In the genomic region with DNA sequence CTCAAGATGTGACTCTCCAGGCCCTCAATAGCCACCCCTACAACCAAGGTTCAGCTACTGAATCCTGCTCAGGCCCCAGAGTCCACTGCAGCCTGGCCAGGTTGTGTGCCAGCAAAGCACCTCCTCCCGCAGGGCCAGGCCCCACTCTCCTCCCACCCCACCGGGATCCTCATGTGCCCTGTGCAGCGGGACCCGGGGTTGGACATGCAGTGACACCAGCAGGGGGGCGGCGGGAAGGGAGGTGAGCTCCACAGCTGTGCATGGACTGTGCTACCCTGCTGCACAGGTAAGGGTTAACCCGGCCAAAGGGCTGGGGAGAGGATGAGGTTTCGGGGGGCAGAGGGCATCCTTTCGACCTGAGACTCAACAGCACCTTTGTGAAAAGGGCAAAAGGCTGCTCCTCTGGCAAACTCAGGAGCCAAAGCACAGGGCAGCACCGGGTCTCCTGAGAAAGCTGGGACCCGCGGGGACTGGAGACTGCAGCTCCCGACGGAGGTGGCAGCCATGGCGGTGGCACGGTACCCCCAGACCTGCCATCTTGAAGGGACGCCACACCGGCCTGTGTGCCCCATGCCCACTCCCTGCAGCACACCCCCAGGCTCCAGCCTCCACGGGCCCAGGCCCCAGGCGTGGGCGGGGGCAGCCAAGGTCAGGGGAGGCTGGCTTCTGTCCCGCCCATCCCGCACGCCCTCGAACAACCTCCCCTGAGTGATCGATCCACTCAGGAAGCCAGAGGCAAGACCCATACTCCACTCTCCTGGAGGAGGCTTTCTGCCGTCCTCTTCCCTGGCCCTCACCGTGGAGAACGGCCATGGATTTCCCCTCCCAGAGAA, we compare ENCODE assay signal across 1 cellular context.
TF ChIP-seq lines count a peak whose summit lies in the region.

No MANE protein-coding gene starts in this region.

TF ChIP-seq in GM12891, 5 proteins besides CTCF, POLR2A, EP300 and RAD21:
- TF ChIP-seq POLR2AphosphoS5 (IDR thresholded peaks at IDR 0.05; ENCODE audit: low read depth, low read length) (no peak), POU2F2 (IDR thresholded peaks at IDR 0.05; ENCODE audit: low read depth, low read length) (no peak), PAX5 (IDR thresholded peaks at IDR 0.05; ENCODE audit: insufficient read depth, low read length, severe bottlenecking) (no peak), TAF1 (IDR thresholded peaks at IDR 0.05; ENCODE audit: low read depth, low read length) (no peak), SPI1 (IDR thresholded peaks at IDR 0.05; ENCODE audit: low read depth, low read length) (no peak)
